ENCODE assay signal across 32 cellular contexts in the genomic region with DNA sequence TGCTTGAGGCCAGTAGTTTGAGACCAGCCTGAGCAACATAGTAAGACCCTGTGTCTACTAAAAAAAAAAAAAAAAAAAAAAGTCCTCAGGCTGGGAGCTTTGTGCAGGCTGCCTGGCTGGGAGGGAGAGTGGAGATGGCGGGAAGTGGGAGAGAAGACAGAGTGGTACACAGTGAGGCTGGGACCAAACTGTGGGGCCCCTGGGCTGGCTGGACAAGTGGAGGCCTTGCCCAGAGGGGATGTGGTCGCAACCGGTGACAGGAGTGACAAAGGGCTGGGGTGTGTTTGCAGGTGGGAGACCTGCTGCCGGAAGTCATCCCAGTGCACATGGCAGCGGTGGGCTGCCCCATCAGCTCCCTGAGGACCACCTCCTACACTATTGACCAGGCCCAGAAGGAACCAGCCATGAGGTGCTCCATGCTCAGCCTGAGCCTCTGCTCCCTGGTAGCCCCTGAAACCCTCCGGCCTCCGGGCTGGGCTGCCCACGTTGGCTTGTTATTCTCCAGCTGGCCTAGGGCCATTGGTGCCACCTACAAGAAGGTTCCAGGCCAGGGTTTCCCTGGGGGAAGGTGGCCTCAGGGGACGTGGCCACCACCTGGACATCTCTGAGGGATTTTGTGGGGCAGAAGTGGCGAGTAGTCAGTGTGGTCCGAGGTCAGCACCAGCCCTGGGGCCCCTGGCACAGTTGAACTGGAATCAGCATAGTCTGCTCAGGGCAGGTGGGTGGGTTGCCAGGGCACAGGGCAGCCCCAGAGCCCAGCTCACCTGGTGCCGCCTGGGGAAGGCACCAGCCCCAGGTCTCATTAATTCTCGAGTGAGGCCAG. TPM values are rescaled to one million over a fixed set of nuclear protein-coding genes. Genes with fewer than 3 reads are reported as not detected.
DNase-seq lines count a peak whose midpoint lies in the region; ATAC-seq and TF ChIP-seq lines count a peak whose summit lies in the region.
"Had no signal": no experiment of that assay in that cellular context is flagged by ENCODE, and none has a peak within 500 bp of the region (broad histone marks: within the 10 kb centered on the region; RNA-seq: fewer than 3 reads in every experiment).

No MANE protein-coding gene starts in this region.

- no peak for TF ChIP-seq CTCF in CD14-positive monocyte (IDR thresholded peaks at IDR 0.05)

- H3K4me3 ChIP-seq in BLaER1: no peak overlapping the region
- no peak overlapping the region for H3K4me3 ChIP-seq in H7 (ENCODE audit: insufficient read depth, low read depth, low read length)
- H3K4me3 ChIP-seq: breast epithelium, gastroesophageal sphincter, GM23338, K562, ovary, SJCRH30 had no signal

- H3K9me3 Mint-ChIP-seq in CD14-positive monocyte: no peaks in the 10 kb centered on the region
- H3K9me3 Mint-ChIP-seq: activated CD4-positive, alpha-beta T cell treated with anti-CD3 and anti-CD28 coated beads, Interleukin-2, amount 10 ng/mL, durations not matched to agents 7 days and 5 days; GM23338; nephron had no signal

- H3K36me3 Mint-ChIP-seq in CD14-positive monocyte: peaks cover 13 to 22% of the 10 kb centered on the region in 2 donors
- H3K36me3 Mint-ChIP-seq: activated naive CD8-positive, alpha-beta T cell had no signal

- intact Hi-C loops in posterior vena cava (cut with DNase I): no loop called here
- intact Hi-C loops in CD14-positive monocyte (cut with micrococcal nuclease): loop anchor here in 1 of 2 donors (10.0 kb wide), 1 partner anchor 139 kb away; no protein-coding TSS in a partner anchor

- H3K27ac ChIP-seq in BLaER1: peak overlapping the region; percentile 50; the same call in 1 of the 2 replicates
- H3K27ac ChIP-seq: breast epithelium, C4-2B, gastroesophageal sphincter, ovary, SJCRH30 had no signal

- peaks cover 51% of the 10 kb centered on the region for H4K20me1 ChIP-seq in BLaER1

- H3K27me3 Mint-ChIP-seq in CD14-positive monocyte (ENCODE audit: low read depth in 3 of 3): peaks cover 3 to 12% (median 10%) of the 10 kb centered on the region in 3 donors
- H3K27me3 Mint-ChIP-seq: activated CD4-positive, alpha-beta T cell treated with anti-CD3 and anti-CD28 coated beads, Interleukin-2, amount 10 ng/mL, durations not matched to agents 7 days and 5 days; activated naive CD8-positive, alpha-beta T cell had no signal

- ATAC-seq in HG03039 (IDR thresholded peaks at IDR 0.05; ENCODE audit: unreplicated experiment): no peak
- ATAC-seq: gastroesophageal sphincter, GM23338, K562 had no signal

- peaks cover 45% of the 10 kb centered on the region for H3K4me1 ChIP-seq in BLaER1
- H3K4me1 ChIP-seq: breast epithelium, gastroesophageal sphincter, SJCRH30 had no signal

- no peaks in the 10 kb centered on the region for H3K27me3 ChIP-seq in BLaER1
- H3K27me3 ChIP-seq in H7 (ENCODE audit: control insufficient read depth, insufficient read depth, low read length): no peaks in the 10 kb centered on the region
- H3K27me3 ChIP-seq: breast epithelium, gastroesophageal sphincter, ovary, SJCRH30 had no signal

- no peak overlapping the region for H3K9ac ChIP-seq in BLaER1

- H3K4me2 ChIP-seq in BLaER1: peak overlapping the region; percentile 94
- H3K4me2 ChIP-seq: GM23338 had no signal

- H3K27ac Mint-ChIP-seq in CD14-positive monocyte: no peak overlapping the region
- H3K27ac Mint-ChIP-seq: activated CD4-positive, alpha-beta T cell treated with anti-CD3 and anti-CD28 coated beads, Interleukin-2, amount 10 ng/mL, durations not matched to agents 7 days and 5 days; activated naive CD8-positive, alpha-beta T cell; GM23338; nephron had no signal

- H3K4me1 Mint-ChIP-seq in CD14-positive monocyte: peaks cover 29% of the 10 kb centered on the region
- H3K4me1 Mint-ChIP-seq: GM23338, nephron had no signal

- peak; percentile 32 for DNase-seq in H7
- DNase-seq in islet precursor cell: peak; percentile 45
- peak; percentile 64 for DNase-seq in posterior vena cava (ENCODE audit: low spot score)
- DNase-seq in CD14-positive monocyte (ENCODE audit: low spot score): no peak
- no peak for DNase-seq in NCI-H69 (lab: John Stamatoyannopoulos, UW)
- DNase-seq in NCI-H345 treated with DMSO at 0.1 percent for 48 hours (lab: John Stamatoyannopoulos, UW; ENCODE audit: unreplicated experiment): no peak
- DNase-seq: activated CD4-positive, alpha-beta T cell treated with anti-CD3 and anti-CD28 coated beads, Interleukin-2, amount 10 ng/mL, durations not matched to agents 7 days and 5 days; anterior cingulate cortex; Calu3; DMS79 treated with DMSO at 0.1 percent for 48 hours; GDM1; mammary epithelial cell; NCI-H1048; NCI-H1694 treated with DMSO at 0.1 percent for 48 hours; NCI-H446 treated with DMSO at 0.1 percent for 48 hours; NCI-H82; retina; SJCRH30; stimulated activated CD4-positive, alpha-beta T cell treated with anti-CD3 and anti-CD28 coated beads, Interleukin-2, amount 100 ng/mL, for 24 hours; stimulated activated CD8-positive, alpha-beta memory T cell treated with anti-CD3 and anti-CD28 coated beads, Interleukin-4, amount 100 ng/mL, for 48 hours; T-helper 9 cell; trophoblast cell had no signal

- H3K4me3 Mint-ChIP-seq in CD14-positive monocyte: no peak overlapping the region
- H3K4me3 Mint-ChIP-seq: activated CD4-positive, alpha-beta T cell treated with anti-CD3 and anti-CD28 coated beads, Interleukin-2, amount 10 ng/mL, durations not matched to agents 7 days and 5 days; activated naive CD8-positive, alpha-beta T cell; GM23338; nephron had no signal

- no peaks in the 10 kb centered on the region for H3K9me3 ChIP-seq in BLaER1
- H3K9me3 ChIP-seq: breast epithelium, gastroesophageal sphincter, ovary, SJCRH30 had no signal

- H3K36me3 ChIP-seq in BLaER1: peaks cover 20% of the 10 kb centered on the region; the same call in 1 of the 2 replicates
- no peaks in the 10 kb centered on the region for H3K36me3 ChIP-seq in H7 (replicated peaks; ENCODE audit: control insufficient read depth, insufficient read depth, low read length)
- H3K36me3 ChIP-seq: breast epithelium, gastroesophageal sphincter, ovary, SJCRH30 had no signal

RNA-seq across cellular contexts. Expression of a gene that starts 22.7 kb away (rescaled TPM):
- total RNA-seq in H7 (2014; rRNA removed; shearing (Covaris generic)): 12.8 and 15.7 TPM in 2 replicates
- total RNA-seq in posterior vena cava: 10 to 100 TPM; 29.8 to 41.9 TPM
- 100 to 1,000 TPM; 123 to 133 TPM for polyA plus RNA-seq in CD14-positive monocyte

RNA-seq across cellular contexts. Expression of a gene that starts 24.2 kb away (rescaled TPM):
- 1.8 and 3.4 TPM in 2 replicates for total RNA-seq in H7 (2014; rRNA removed; shearing (Covaris generic))
- total RNA-seq in posterior vena cava: 10 to 100 TPM; 24.7 to 26.3 TPM
- polyA plus RNA-seq in CD14-positive monocyte: 100 to 1,000 TPM; 398 to 427 TPM

RNA-seq across cellular contexts. Expression of a gene that starts 51.1 kb away (rescaled TPM):
- 25.5 and 30.9 TPM in 2 replicates for total RNA-seq in H7 (2014; rRNA removed; shearing (Covaris generic))
- total RNA-seq in posterior vena cava: 10 to 100 TPM; 30.4 to 52.3 TPM
- 10 to 100 TPM in 1 of 2 donors, 1 to 10 TPM in 1; 9.4 to 12.3 TPM for polyA plus RNA-seq in CD14-positive monocyte

Comparison
In these comparisons a context has a peak if more than half of its experiments do, and no peak if none do; other contexts are left out.
1. DNase-seq: peak in H7 (single experiment), islet precursor cell (single experiment) and posterior vena cava (single experiment); none in CD14-positive monocyte (single experiment), NCI-H69 (single experiment) and NCI-H345 treated with DMSO at 0.1 percent for 48 hours (single experiment).